In genomic region chr1:154598871-154599635, GRCh38 we compare ENCODE assay signal across 18 cellular contexts. TPM values are rescaled to one million over a fixed set of nuclear protein-coding genes. Genes with fewer than 3 reads are reported as not detected.
DNase-seq lines count a peak whose midpoint lies in the region; TF ChIP-seq lines count a peak whose summit lies in the region.
"Had no signal": no experiment of that assay in that cellular context is flagged by ENCODE, and none has a peak within 500 bp of the region (broad histone marks: within the 10 kb centered on the region; RNA-seq: fewer than 3 reads in every experiment).

No MANE protein-coding gene starts in this region.

- peaks cover 56% of the 10 kb centered on the region for H3K4me1 Mint-ChIP-seq in activated CD4-positive, alpha-beta T cell treated with anti-CD3 and anti-CD28 coated beads, Interleukin-2, amount 10 ng/mL, durations not matched to agents 24 days and 14 days
- peaks cover 56% of the 10 kb centered on the region for H3K4me1 Mint-ChIP-seq in activated T-helper 1 cell treated with anti-CD3 and anti-CD28 coated beads, Interleukin-12 subunit alpha, Interleukin-12 subunit beta, Interleukin-2, Interleukin-4 antibody, amounts not matched to agents 30 ng/mL and 10 ng/mL and 1 ng/mL, durations not matched to agents 14 hours and 24 hours and 36 hours (ENCODE audit: low read depth)

- H3K9me3 ChIP-seq in esophagus muscularis mucosa (no peaks in the 10 kb centered on the region), neutrophil (no peaks in the 10 kb centered on the region)
- H3K9me3 ChIP-seq: uterus had no signal

- DNase-seq in activated CD4-positive, alpha-beta T cell treated with anti-CD3 and anti-CD28 coated beads, Interleukin-2, amount 10 ng/mL, durations not matched to agents 24 days and 14 days: no peak
- no peak for DNase-seq in activated CD4-positive, alpha-beta T cell treated with anti-CD3 and anti-CD28 coated beads, Interleukin-2, amount 50 U/mL, for 4 hours
- DNase-seq in activated T-helper 1 cell treated with anti-CD3 and anti-CD28 coated beads, Interleukin-12 subunit alpha, Interleukin-12 subunit beta, Interleukin-2, Interleukin-4 antibody, amounts not matched to agents 30 ng/mL and 10 ng/mL and 1 ng/mL, durations not matched to agents 14 hours and 24 hours and 36 hours (ENCODE audit: low spot score): no peak
- no peak for DNase-seq in esophagus muscularis mucosa (ENCODE audit: extremely low spot score)
- DNase-seq in NCI-H2171 (lab: John Stamatoyannopoulos, UW): no peak
- no peak for DNase-seq in SHP77 treated with DMSO at 0.1 percent for 48 hours (lab: John Stamatoyannopoulos, UW)
- DNase-seq in activated CD4-positive, CD25-positive, alpha-beta regulatory T cell treated with anti-CD3 and anti-CD28 coated beads, Interleukin-2, amount 50 U/mL, for 72 hours: no peak
- DNase-seq: DMS153; GOT3; kidney; NCI-H226; stimulated activated CD4-positive, alpha-beta T cell treated with anti-CD3 and anti-CD28 coated beads, Interleukin-12 subunit alpha, Interleukin-12 subunit beta, amount 100 ng/mL, for 4 hours; uterus had no signal

- no peak overlapping the region for H3K4me3 Mint-ChIP-seq in activated CD4-positive, alpha-beta T cell treated with anti-CD3 and anti-CD28 coated beads, Interleukin-2, amount 10 ng/mL, durations not matched to agents 24 days and 14 days
- H3K4me3 Mint-ChIP-seq in activated T-helper 1 cell treated with anti-CD3 and anti-CD28 coated beads, Interleukin-12 subunit alpha, Interleukin-12 subunit beta, Interleukin-2, Interleukin-4 antibody, amounts not matched to agents 30 ng/mL and 10 ng/mL and 1 ng/mL, durations not matched to agents 14 hours and 24 hours and 36 hours: no peak overlapping the region
- H3K4me3 Mint-ChIP-seq: neural progenitor cell had no signal

- TF ChIP-seq EP300 in esophagus muscularis mucosa (IDR thresholded peaks at IDR 0.05): no peak

- peaks cover 83% of the 10 kb centered on the region for H3K36me3 Mint-ChIP-seq in activated CD4-positive, alpha-beta T cell treated with anti-CD3 and anti-CD28 coated beads, Interleukin-2, amount 10 ng/mL, durations not matched to agents 24 days and 14 days (ENCODE audit: low read depth)
- H3K36me3 Mint-ChIP-seq in activated T-helper 1 cell treated with anti-CD3 and anti-CD28 coated beads, Interleukin-12 subunit alpha, Interleukin-12 subunit beta, Interleukin-2, Interleukin-4 antibody, amounts not matched to agents 30 ng/mL and 10 ng/mL and 1 ng/mL, durations not matched to agents 14 hours and 24 hours and 36 hours (ENCODE audit: low read depth): peaks cover 63% of the 10 kb centered on the region

- H3K9me3 Mint-ChIP-seq in activated CD4-positive, alpha-beta T cell treated with anti-CD3 and anti-CD28 coated beads, Interleukin-2, amount 10 ng/mL, durations not matched to agents 24 days and 14 days: no peaks in the 10 kb centered on the region
- no peaks in the 10 kb centered on the region for H3K9me3 Mint-ChIP-seq in activated T-helper 1 cell treated with anti-CD3 and anti-CD28 coated beads, Interleukin-12 subunit alpha, Interleukin-12 subunit beta, Interleukin-2, Interleukin-4 antibody, amounts not matched to agents 30 ng/mL and 10 ng/mL and 1 ng/mL, durations not matched to agents 14 hours and 24 hours and 36 hours
- H3K9me3 Mint-ChIP-seq: neural progenitor cell had no signal

- peak overlapping the region; percentile 75 for H3K27ac Mint-ChIP-seq in activated CD4-positive, alpha-beta T cell treated with anti-CD3 and anti-CD28 coated beads, Interleukin-2, amount 10 ng/mL, durations not matched to agents 24 days and 14 days
- peak overlapping the region; percentile 52 for H3K27ac Mint-ChIP-seq in activated T-helper 1 cell treated with anti-CD3 and anti-CD28 coated beads, Interleukin-12 subunit alpha, Interleukin-12 subunit beta, Interleukin-2, Interleukin-4 antibody, amounts not matched to agents 30 ng/mL and 10 ng/mL and 1 ng/mL, durations not matched to agents 14 hours and 24 hours and 36 hours
- H3K27ac Mint-ChIP-seq: neural progenitor cell had no signal

- intact Hi-C loops in activated CD4-positive, alpha-beta T cell treated with anti-CD3 and anti-CD28 coated beads, Interleukin-2, amount 10 ng/mL, durations not matched to agents 24 days and 14 days (cut with micrococcal nuclease): no loop called here
- intact Hi-C loops in activated T-helper 1 cell treated with anti-CD3 and anti-CD28 coated beads, Interleukin-12 subunit alpha, Interleukin-12 subunit beta, Interleukin-2, Interleukin-4 antibody, amounts not matched to agents 30 ng/mL and 10 ng/mL and 1 ng/mL, durations not matched to agents 14 hours and 24 hours and 36 hours (cut with micrococcal nuclease): no loop called here
- intact Hi-C loops in esophagus muscularis mucosa (cut with DNase I): no loop called here

- H3K27ac ChIP-seq in esophagus muscularis mucosa (replicated peaks in 1 of 4) (peak overlapping the region in 3 of 4 donors; percentile 0 to 33 (median 23)), neutrophil (peak overlapping the region; percentile 44)
- H3K27ac ChIP-seq: neural progenitor cell, uterus had no signal

- WGBS in esophagus muscularis mucosa: 54% methylated on average over 3 of the region's 3 CpGs

- no peak for TF ChIP-seq POLR2A in esophagus muscularis mucosa (IDR thresholded peaks at IDR 0.05; ENCODE audit: low read depth)

- H3K4me1 ChIP-seq in esophagus muscularis mucosa: peaks cover 39 to 58% (median 50%) of the 10 kb centered on the region in 4 donors
- peaks cover 20 to 26% of the 10 kb centered on the region in 2 experiments for H3K4me1 ChIP-seq in neutrophil (ENCODE audit: control insufficient read depth in 1 of 2, insufficient read depth in 1 of 2, low read depth in 1 of 2, low read length in 1 of 2)
- H3K4me1 ChIP-seq: neural progenitor cell had no signal

- H3K27me3 ChIP-seq in esophagus muscularis mucosa (no peaks in the 10 kb centered on the region), neutrophil (no peaks in the 10 kb centered on the region)
- H3K27me3 ChIP-seq: neural progenitor cell, uterus had no signal

- H3K36me3 ChIP-seq in esophagus muscularis mucosa (peaks cover 53 to 85% (median 79%) of the 10 kb centered on the region in 4 donors), neutrophil (peaks cover 99% of the 10 kb centered on the region)
- H3K36me3 ChIP-seq: neural progenitor cell, uterus had no signal

- H3K4me3 ChIP-seq in esophagus muscularis mucosa (no peak overlapping the region), neutrophil (ENCODE audit: low read depth in 1 of 2, low read length in 1 of 2) (no peak overlapping the region)
- H3K4me3 ChIP-seq: neural progenitor cell, uterus had no signal

- no peak for TF ChIP-seq CTCF in esophagus muscularis mucosa (IDR thresholded peaks at IDR 0.05)
- TF ChIP-seq CTCF in neutrophil (IDR thresholded peaks at IDR 0.05): no peak

- H3K27me3 Mint-ChIP-seq in activated CD4-positive, alpha-beta T cell treated with anti-CD3 and anti-CD28 coated beads, Interleukin-2, amount 10 ng/mL, durations not matched to agents 24 days and 14 days: no peaks in the 10 kb centered on the region
- no peaks in the 10 kb centered on the region for H3K27me3 Mint-ChIP-seq in activated T-helper 1 cell treated with anti-CD3 and anti-CD28 coated beads, Interleukin-12 subunit alpha, Interleukin-12 subunit beta, Interleukin-2, Interleukin-4 antibody, amounts not matched to agents 30 ng/mL and 10 ng/mL and 1 ng/mL, durations not matched to agents 14 hours and 24 hours and 36 hours (ENCODE audit: insufficient read depth)

RNA-seq across cellular contexts. Expression of gene ADAR, which starts 8.9 kb away (rescaled TPM):
- total RNA-seq in activated CD4-positive, alpha-beta T cell treated with anti-CD3 and anti-CD28 coated beads, Interleukin-2, amount 10 ng/mL, durations not matched to agents 24 days and 14 days: 293 and 306 TPM in 2 replicates
- total RNA-seq in activated T-helper 1 cell treated with anti-CD3 and anti-CD28 coated beads, Interleukin-12 subunit alpha, Interleukin-12 subunit beta, Interleukin-2, Interleukin-4 antibody, amounts not matched to agents 30 ng/mL and 10 ng/mL and 1 ng/mL, durations not matched to agents 14 hours and 24 hours and 36 hours: 299 and 301 TPM in 2 replicates
- 10 to 100 TPM; 80.2 to 96.3 (median 87.1) TPM for total RNA-seq in esophagus muscularis mucosa

RNA-seq across cellular contexts. Expression of gene CHRNB2, which starts 31.5 kb away (rescaled TPM):
- 0.14 TPM in 1 of 2 replicates, not detected in the other for total RNA-seq in activated CD4-positive, alpha-beta T cell treated with anti-CD3 and anti-CD28 coated beads, Interleukin-2, amount 10 ng/mL, durations not matched to agents 24 days and 14 days
- not detected in 2 replicates for total RNA-seq in activated T-helper 1 cell treated with anti-CD3 and anti-CD28 coated beads, Interleukin-12 subunit alpha, Interleukin-12 subunit beta, Interleukin-2, Interleukin-4 antibody, amounts not matched to agents 30 ng/mL and 10 ng/mL and 1 ng/mL, durations not matched to agents 14 hours and 24 hours and 36 hours
- under 1 TPM; under 0.01 to 0.65 (median 0.19) TPM for total RNA-seq in esophagus muscularis mucosa
- total RNA-seq: bronchial epithelial cell; fibroblast of villous mesenchyme; T-helper 2 cell treated with Interferon-gamma antibody and Interleukin-4, amounts not matched to agents 100 ng/mL and 5 ng/mL, for 36 hours had no signal

RNA-seq across cellular contexts. Expression of gene UBE2Q1, which starts 40.6 kb away (rescaled TPM):
- total RNA-seq in activated CD4-positive, alpha-beta T cell treated with anti-CD3 and anti-CD28 coated beads, Interleukin-2, amount 10 ng/mL, durations not matched to agents 24 days and 14 days: 86.6 and 104 TPM in 2 replicates
- total RNA-seq in activated T-helper 1 cell treated with anti-CD3 and anti-CD28 coated beads, Interleukin-12 subunit alpha, Interleukin-12 subunit beta, Interleukin-2, Interleukin-4 antibody, amounts not matched to agents 30 ng/mL and 10 ng/mL and 1 ng/mL, durations not matched to agents 14 hours and 24 hours and 36 hours: 93.3 and 106 TPM in 2 replicates
- 10 to 100 TPM; 23.7 to 41.3 (median 31.3) TPM for total RNA-seq in esophagus muscularis mucosa
